In genomic region chrX:112738347-112739033, GRCh38 we compare ENCODE assay signal across 14 cellular contexts. TPM values are rescaled to one million over a fixed set of nuclear protein-coding genes. Genes with fewer than 3 reads are reported as not detected.
DNase-seq lines count a peak whose midpoint lies in the region; ATAC-seq and TF ChIP-seq lines count a peak whose summit lies in the region.
"Had no signal": no experiment of that assay in that cellular context is flagged by ENCODE, and none has a peak within 500 bp of the region (broad histone marks: within the 10 kb centered on the region; RNA-seq: fewer than 3 reads in every experiment).

No MANE protein-coding gene starts in this region.

- no peak for TF ChIP-seq CTCF in fibroblast of mammary gland (conservative IDR thresholded peaks at IDR 0.05; ENCODE audit: control insufficient read depth, insufficient read depth, low read depth, low read length)

- CTCF ChIA-PET in activated CD4-positive, alpha-beta T cell treated with anti-CD3 and anti-CD28 coated beads for 36 hours (lab: Charles Lee) = no interaction called here

- no peak overlapping the region for H3K4me3 ChIP-seq in fibroblast of mammary gland (ENCODE audit: control insufficient read depth, low read depth, low read length)
- H3K4me3 ChIP-seq: SK-N-MC, tibial nerve had no signal

- no peak overlapping the region for H3K27ac Mint-ChIP-seq in activated CD4-positive, alpha-beta T cell treated with anti-CD3 and anti-CD28 coated beads for 36 hours
- H3K27ac Mint-ChIP-seq in activated CD4-positive, alpha-beta T cell treated with anti-CD3 and anti-CD28 coated beads, Interleukin-2, amount 10 ng/mL, durations not matched to agents 24 days and 14 days = no peak overlapping the region

- ATAC-seq in activated CD4-positive, alpha-beta T cell treated with anti-CD3 and anti-CD28 coated beads for 36 hours = peak; percentile 68
- ATAC-seq in GM19395 (IDR thresholded peaks at IDR 0.05; ENCODE audit: unreplicated experiment) = peak; percentile 63
- ATAC-seq in HG03159 (IDR thresholded peaks at IDR 0.05; ENCODE audit: unreplicated experiment) = peak; percentile 50

- POLR2A ChIA-PET in activated CD4-positive, alpha-beta T cell treated with anti-CD3 and anti-CD28 coated beads for 36 hours (lab: Charles Lee) = no interaction called here

- peaks cover 8% of the 10 kb centered on the region for H3K4me1 Mint-ChIP-seq in activated CD4-positive, alpha-beta T cell treated with anti-CD3 and anti-CD28 coated beads for 36 hours
- peaks cover 3% of the 10 kb centered on the region for H3K4me1 Mint-ChIP-seq in activated CD4-positive, alpha-beta T cell treated with anti-CD3 and anti-CD28 coated beads, Interleukin-2, amount 10 ng/mL, durations not matched to agents 24 days and 14 days

- peak; percentile 38 for DNase-seq in activated CD4-positive, alpha-beta T cell treated with anti-CD3 and anti-CD28 coated beads for 36 hours
- DNase-seq in activated CD4-positive, alpha-beta T cell treated with anti-CD3 and anti-CD28 coated beads, Interleukin-2, amount 10 ng/mL, durations not matched to agents 24 days and 14 days = no peak
- DNase-seq in fibroblast of mammary gland (ENCODE audit: low read depth) = peak; percentile 22
- no peak for DNase-seq in NCI-H1694 treated with DMSO at 0.1 percent for 48 hours (lab: John Stamatoyannopoulos, UW)
- no peak for DNase-seq in NCI-H69 (lab: John Stamatoyannopoulos, UW)
- DNase-seq in ACHN = no peak
- DNase-seq: 8988T; KBM-7; NCI-H187; NK-92 treated with Interleukin-12 subunit alpha and Interleukin-12 subunit beta, amount 100 ng/mL, for 24 hours had no signal

- in situ Hi-C loops in ACHN (cut with HindIII; ENCODE audit: low pct_ligation_motif_present, low pct_unique_long_range_greater_than_20kb, low sequenced_read_pairs) = no loop called here

- H3K4me3 Mint-ChIP-seq in activated CD4-positive, alpha-beta T cell treated with anti-CD3 and anti-CD28 coated beads for 36 hours = no peak overlapping the region
- no peak overlapping the region for H3K4me3 Mint-ChIP-seq in activated CD4-positive, alpha-beta T cell treated with anti-CD3 and anti-CD28 coated beads, Interleukin-2, amount 10 ng/mL, durations not matched to agents 24 days and 14 days

- intact Hi-C loops in activated CD4-positive, alpha-beta T cell treated with anti-CD3 and anti-CD28 coated beads for 36 hours (cut with DNase I, micrococcal nuclease) = loop anchor here in 1 of 2 experiments (10.0 kb wide), 1 partner anchor 874 kb away; no protein-coding TSS in a partner anchor
- intact Hi-C loops in activated CD4-positive, alpha-beta T cell treated with anti-CD3 and anti-CD28 coated beads, Interleukin-2, amount 10 ng/mL, durations not matched to agents 24 days and 14 days (cut with micrococcal nuclease) = no loop called here

- no peaks in the 10 kb centered on the region for H3K36me3 Mint-ChIP-seq in activated CD4-positive, alpha-beta T cell treated with anti-CD3 and anti-CD28 coated beads for 36 hours (ENCODE audit: low read depth)
- H3K36me3 Mint-ChIP-seq in activated CD4-positive, alpha-beta T cell treated with anti-CD3 and anti-CD28 coated beads, Interleukin-2, amount 10 ng/mL, durations not matched to agents 24 days and 14 days (ENCODE audit: low read depth) = no peaks in the 10 kb centered on the region

- no peaks in the 10 kb centered on the region for H3K9me3 Mint-ChIP-seq in activated CD4-positive, alpha-beta T cell treated with anti-CD3 and anti-CD28 coated beads for 36 hours (ENCODE audit: low read depth)
- no peaks in the 10 kb centered on the region for H3K9me3 Mint-ChIP-seq in activated CD4-positive, alpha-beta T cell treated with anti-CD3 and anti-CD28 coated beads, Interleukin-2, amount 10 ng/mL, durations not matched to agents 24 days and 14 days

- peaks cover 5% of the 10 kb centered on the region for H3K27me3 Mint-ChIP-seq in activated CD4-positive, alpha-beta T cell treated with anti-CD3 and anti-CD28 coated beads for 36 hours
- peaks cover 15% of the 10 kb centered on the region for H3K27me3 Mint-ChIP-seq in activated CD4-positive, alpha-beta T cell treated with anti-CD3 and anti-CD28 coated beads, Interleukin-2, amount 10 ng/mL, durations not matched to agents 24 days and 14 days

RNA-seq across cellular contexts. Expression of gene LHFPL1, which starts 58.8 kb away (rescaled TPM):
- under 1 TPM; 0.14 to 0.23 TPM for total RNA-seq in activated CD4-positive, alpha-beta T cell treated with anti-CD3 and anti-CD28 coated beads for 36 hours
- 0.23 TPM in 1 of 2 replicates, not detected in the other for total RNA-seq in activated CD4-positive, alpha-beta T cell treated with anti-CD3 and anti-CD28 coated beads, Interleukin-2, amount 10 ng/mL, durations not matched to agents 24 days and 14 days
- total RNA-seq: tibial nerve had no signal

Comparison
In these comparisons a context has a peak if more than half of its experiments do, and no peak if none do; other contexts are left out.
1. DNase-seq: peak in activated CD4-positive, alpha-beta T cell treated with anti-CD3 and anti-CD28 coated beads for 36 hours (single experiment) and fibroblast of mammary gland (single experiment); none in activated CD4-positive, alpha-beta T cell treated with anti-CD3 and anti-CD28 coated beads, Interleukin-2, amount 10 ng/mL, durations not matched to agents 24 days and 14 days (single experiment), NCI-H1694 treated with DMSO at 0.1 percent for 48 hours (single experiment), NCI-H69 (single experiment) and ACHN (single experiment).
2. Peak in every context shown above with its lines, with median percentiles within 50 percentile points of each other: ATAC-seq.